16 cellular contexts compared by ENCODE assay signal in the genomic region with DNA sequence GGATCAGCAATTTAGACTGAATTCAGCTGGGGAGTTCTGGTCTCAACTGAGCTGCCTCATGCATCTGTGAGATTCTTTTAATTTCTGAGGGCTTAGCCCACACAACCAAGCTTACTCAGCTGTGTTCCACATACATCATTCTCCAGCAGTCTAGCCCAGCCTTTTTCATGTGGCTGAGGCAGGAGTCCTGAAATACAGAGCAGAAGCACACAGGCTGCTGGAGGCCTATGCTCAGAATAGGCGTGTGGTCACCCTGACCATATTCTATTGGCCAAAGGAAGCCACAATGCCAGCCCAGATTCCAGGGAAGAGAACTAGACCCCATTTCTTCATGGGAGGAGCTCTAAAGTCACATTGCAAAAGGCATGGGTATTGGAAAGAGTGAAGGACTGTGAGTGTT.
A peak's percentile ranks its signal among the peaks of the same experiment; 100 is the strongest.
DNase-seq lines count a peak whose midpoint lies in the region; ATAC-seq and TF ChIP-seq lines count a peak whose summit lies in the region.
"Had no signal": no experiment of that assay in that cellular context is flagged by ENCODE, and none has a peak within 500 bp of the region (broad histone marks: within the 10 kb centered on the region; RNA-seq: fewer than 3 reads in every experiment).

No MANE protein-coding gene starts in this region.

- H3K9me3 Mint-ChIP-seq in activated T-helper 2 cell treated with anti-CD3 and anti-CD28 coated beads, Interferon-gamma antibody, Interleukin-2, Interleukin-4, amounts not matched to agents 10 μg/mL and 5 μg/mL and 100 μg/mL, durations not matched to agents 14 hours and 24 hours and 36 hours = no peaks in the 10 kb centered on the region
- H3K9me3 Mint-ChIP-seq: CD8-positive, alpha-beta memory T cell had no signal

- ATAC-seq in GM18907 (IDR thresholded peaks at IDR 0.05; ENCODE audit: unreplicated experiment) = no peak
- no peak for ATAC-seq in GM18519 (IDR thresholded peaks at IDR 0.05; ENCODE audit: low FRiP score, unreplicated experiment)

- DNase-seq in GM04504 (ENCODE audit: low read depth) (peak; percentile 12), amniotic epithelial cell (ENCODE audit: low read depth) (peak; percentile 38), kidney glomerular epithelial cell (lab: John Stamatoyannopoulos, UW) (peak; percentile 87), skeletal muscle cell (ENCODE audit: low read depth) (peak; percentile 24), dorsolateral prefrontal cortex (no peak)
- DNase-seq in activated T-helper 2 cell treated with anti-CD3 and anti-CD28 coated beads, Interferon-gamma antibody, Interleukin-2, Interleukin-4, amounts not matched to agents 10 μg/mL and 5 μg/mL and 100 μg/mL, durations not matched to agents 14 hours and 24 hours and 36 hours (ENCODE audit: low spot score) = no peak
- DNase-seq: CD8-positive, alpha-beta memory T cell; DND-41; H9; NCI-H187 treated with DMSO at 0.1 percent for 48 hours; NCI-H446; NK-92 treated with Interleukin-12 subunit alpha and Interleukin-12 subunit beta, amount 100 ng/mL, for 24 hours; SIG-M5 had no signal

- H3K4me3 ChIP-seq in skeletal muscle cell (ENCODE audit: low read depth, low read length) (no peak overlapping the region), dorsolateral prefrontal cortex (no peak overlapping the region)
- H3K4me3 ChIP-seq: BLaER1 treated with 17β-estradiol and CSF1 and Interleukin-3, amounts not matched to agents 10 nM and 100 nM had no signal

- no peak overlapping the region for H3K27ac ChIP-seq in dorsolateral prefrontal cortex
- H3K27ac ChIP-seq: BLaER1 treated with 17β-estradiol and CSF1 and Interleukin-3, amounts not matched to agents 10 nM and 100 nM had no signal

- H3K27me3 Mint-ChIP-seq in activated T-helper 2 cell treated with anti-CD3 and anti-CD28 coated beads, Interferon-gamma antibody, Interleukin-2, Interleukin-4, amounts not matched to agents 10 μg/mL and 5 μg/mL and 100 μg/mL, durations not matched to agents 14 hours and 24 hours and 36 hours (ENCODE audit: low read depth) = peaks cover 3% of the 10 kb centered on the region

- H3K27me3 ChIP-seq in dorsolateral prefrontal cortex = peaks cover 0 to 5% (median 0%) of the 10 kb centered on the region in 45 donors
- H3K27me3 ChIP-seq: BLaER1 treated with 17β-estradiol and CSF1 and Interleukin-3, amounts not matched to agents 10 nM and 100 nM had no signal

- H3K4me3 Mint-ChIP-seq in activated T-helper 2 cell treated with anti-CD3 and anti-CD28 coated beads, Interferon-gamma antibody, Interleukin-2, Interleukin-4, amounts not matched to agents 10 μg/mL and 5 μg/mL and 100 μg/mL, durations not matched to agents 14 hours and 24 hours and 36 hours (ENCODE audit: low read depth) = no peak overlapping the region
- H3K4me3 Mint-ChIP-seq: CD8-positive, alpha-beta memory T cell; H9 had no signal

- H3K36me3 Mint-ChIP-seq in activated T-helper 2 cell treated with anti-CD3 and anti-CD28 coated beads, Interferon-gamma antibody, Interleukin-2, Interleukin-4, amounts not matched to agents 10 μg/mL and 5 μg/mL and 100 μg/mL, durations not matched to agents 14 hours and 24 hours and 36 hours (ENCODE audit: low read depth) = no peaks in the 10 kb centered on the region
- H3K36me3 Mint-ChIP-seq: CD8-positive, alpha-beta memory T cell had no signal

- intact Hi-C loops in dorsolateral prefrontal cortex (cut with DNase I) = no loop called here
- intact Hi-C loops in activated T-helper 2 cell treated with anti-CD3 and anti-CD28 coated beads, Interferon-gamma antibody, Interleukin-2, Interleukin-4, amounts not matched to agents 10 μg/mL and 5 μg/mL and 100 μg/mL, durations not matched to agents 14 hours and 24 hours and 36 hours (cut with micrococcal nuclease) = no loop called here

- no peak overlapping the region for H3K27ac Mint-ChIP-seq in activated T-helper 2 cell treated with anti-CD3 and anti-CD28 coated beads, Interferon-gamma antibody, Interleukin-2, Interleukin-4, amounts not matched to agents 10 μg/mL and 5 μg/mL and 100 μg/mL, durations not matched to agents 14 hours and 24 hours and 36 hours
- H3K27ac Mint-ChIP-seq: CD8-positive, alpha-beta memory T cell; H9 had no signal

- TF ChIP-seq CTCF in dorsolateral prefrontal cortex (IDR thresholded peaks at IDR 0.05 in 54 of 56, conservative IDR thresholded peaks at IDR 0.05 in 2 of 56; ENCODE audit: low read depth in 1 of 56, partially characterized antibody in 56 of 56) = no peak

- peaks cover 26% of the 10 kb centered on the region for H3K4me1 Mint-ChIP-seq in activated T-helper 2 cell treated with anti-CD3 and anti-CD28 coated beads, Interferon-gamma antibody, Interleukin-2, Interleukin-4, amounts not matched to agents 10 μg/mL and 5 μg/mL and 100 μg/mL, durations not matched to agents 14 hours and 24 hours and 36 hours (ENCODE audit: low read depth)
- H3K4me1 Mint-ChIP-seq: CD8-positive, alpha-beta memory T cell; H9 had no signal

Comparison
In these comparisons a context has a peak if more than half of its experiments do, and no peak if none do; other contexts are left out.
1. DNase-seq: peak in GM04504 (single experiment), amniotic epithelial cell (single experiment), kidney glomerular epithelial cell (single experiment) and skeletal muscle cell (single experiment); none in dorsolateral prefrontal cortex (0 of 10) and activated T-helper 2 cell treated with anti-CD3 and anti-CD28 coated beads, Interferon-gamma antibody, Interleukin-2, Interleukin-4, amounts not matched to agents 10 μg/mL and 5 μg/mL and 100 μg/mL, durations not matched to agents 14 hours and 24 hours and 36 hours (single experiment).